8 cellular contexts compared by ENCODE assay signal in the genomic region with DNA sequence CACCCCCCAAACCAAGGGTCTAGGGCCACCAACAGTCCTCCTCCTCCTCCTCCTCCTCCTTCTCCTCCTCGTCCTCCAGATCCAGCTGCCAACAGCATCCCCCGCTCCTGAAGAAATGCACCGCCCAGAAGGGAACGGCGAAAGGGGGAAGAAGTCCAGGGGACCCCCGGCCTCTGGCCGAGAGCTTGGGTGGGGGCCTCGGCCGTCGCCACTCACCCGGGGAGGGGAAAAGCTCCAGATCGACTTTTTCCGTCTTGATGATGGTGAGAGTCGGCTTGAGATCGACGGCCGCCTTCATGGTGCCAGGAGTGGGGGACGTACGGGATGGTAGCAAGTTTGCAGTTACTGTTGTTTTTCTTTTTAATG.
DNase-seq lines count a peak whose midpoint lies in the region; ATAC-seq and TF ChIP-seq lines count a peak whose summit lies in the region.

No MANE protein-coding gene starts in this region.

- H3K9ac ChIP-seq in HCT116 (ENCODE audit: low read length) (peak overlapping the region; percentile 70), iPS-20b (ENCODE audit: low read depth, low read length) (peak overlapping the region; percentile 58; the same call in 1 of the 2 replicates), stomach smooth muscle (ENCODE audit: low read length in 2 of 2) (peak overlapping the region; percentile 89 to 93)

- H3K4me1 ChIP-seq in ACC112 (ENCODE audit: control insufficient read depth, insufficient read depth, low read length, unreplicated experiment) (peaks cover 48% of the 10 kb centered on the region), HCT116 (ENCODE audit: control insufficient read depth in 1 of 2, insufficient read depth in 2 of 2, low read length in 2 of 2) (peaks cover 5 to 43% of the 10 kb centered on the region in 2 experiments; a peak in 3 of 4 replicates), iPS-20b (ENCODE audit: insufficient read depth, low read length) (peaks cover 18% of the 10 kb centered on the region), stomach smooth muscle (ENCODE audit: control insufficient read depth, insufficient read depth, low read length) (peaks cover 21% of the 10 kb centered on the region)

- H3K9me3 ChIP-seq in HCT116 (ENCODE audit: control insufficient read depth in 1 of 2, insufficient read depth in 1 of 2, low read depth in 1 of 2, low read length in 2 of 2) (no peaks in the 10 kb centered on the region), iPS-20b (ENCODE audit: insufficient read depth, low read depth, low read length) (no peaks in the 10 kb centered on the region), stomach smooth muscle (ENCODE audit: control insufficient read depth in 2 of 2, low read length in 2 of 2) (no peaks in the 10 kb centered on the region)

- RAD21 ChIA-PET in HCT116 (lab: Charles Lee; ENCODE audit: low non-redundant PET in 1 of 2, low total read pairs in 2 of 2, uncharacterized antibody in 2 of 2, unreplicated experiment in 2 of 2) = no interaction called here

- no peak for TF ChIP-seq POLR2A in HCT116 (IDR thresholded peaks at IDR 0.05; ENCODE audit: borderline replicate concordance, extremely low read depth, insufficient read depth, insufficient read length)

- H3K27ac ChIP-seq in ACC112 (ENCODE audit: low read depth, low read length) = peak overlapping the region; percentile 99
- peak overlapping the region; percentile 34; the same call in 1 of the 2 replicates for H3K27ac ChIP-seq in HCT116 (ENCODE audit: low read depth, low read length)
- H3K27ac ChIP-seq in adipose tissue (ENCODE audit: low read depth, low read length) = peak overlapping the region; percentile 71
- H3K27ac ChIP-seq in iPS-20b (ENCODE audit: low read length) = no peak overlapping the region
- peak overlapping the region; percentile 83 for H3K27ac ChIP-seq in stomach smooth muscle (ENCODE audit: low read length)

- no peak for TF ChIP-seq RAD21 in HCT116 (IDR thresholded peaks at IDR 0.05; ENCODE audit: low read depth)

- POLR2A ChIA-PET in HCT116 (lab: Charles Lee) = no interaction called here

- intact Hi-C loops in HCT116 (cut with micrococcal nuclease) = loop anchor here (1.0 to 5.0 kb wide), 3 partner anchors 25 to 311 kb away; no protein-coding TSS in a partner anchor

- H4K20me1 ChIP-seq in HCT116 (ENCODE audit: insufficient read depth) = no peaks in the 10 kb centered on the region

- no peak for TF ChIP-seq CTCF in HCT116 (IDR thresholded peaks at IDR 0.05 in 2 of 3, conservative IDR thresholded peaks at IDR 0.05 in 1 of 3; ENCODE audit: borderline replicate concordance in 1 of 3, insufficient read depth in 1 of 3, low read depth in 2 of 3, low read length in 2 of 3)

- H3K36me3 ChIP-seq in ACC112 (ENCODE audit: insufficient read depth, low read length) = peaks cover 15% of the 10 kb centered on the region; the same call in 1 of the 2 replicates
- H3K36me3 ChIP-seq in HCT116 (ENCODE audit: control insufficient read depth in 1 of 2, insufficient read depth in 2 of 2, low read length in 2 of 2) = no peaks in the 10 kb centered on the region
- no peaks in the 10 kb centered on the region for H3K36me3 ChIP-seq in iPS-20b (ENCODE audit: insufficient read depth, low read depth, low read length)
- H3K36me3 ChIP-seq in stomach smooth muscle (ENCODE audit: control insufficient read depth in 2 of 2, insufficient read depth in 2 of 2, low read length in 2 of 2) = no peaks in the 10 kb centered on the region

- no peaks in the 10 kb centered on the region for H3K27me3 ChIP-seq in ACC112 (ENCODE audit: insufficient read depth, low read length)
- H3K27me3 ChIP-seq in HCT116 (ENCODE audit: insufficient read depth, low read length) = no peaks in the 10 kb centered on the region
- H3K27me3 ChIP-seq in iPS-20b (ENCODE audit: insufficient read depth, low read length) = peaks cover 87% of the 10 kb centered on the region
- H3K27me3 ChIP-seq in stomach smooth muscle (ENCODE audit: control insufficient read depth in 1 of 2, insufficient read depth in 2 of 2, low read length in 2 of 2) = no peaks in the 10 kb centered on the region

- H2AFZ ChIP-seq in ACC112 (ENCODE audit: low read length, unreplicated experiment) (no peak overlapping the region), HCT116 (ENCODE audit: low read depth, low read length, poor library complexity, severe bottlenecking) (no peak overlapping the region)

- BruUV-seq in HCT116 (replicated peaks; lab: Mats Ljungman, UMichigan) = no TSS peak

- peak overlapping the region; percentile 90 for H3K4me2 ChIP-seq in HCT116 (ENCODE audit: low read length)

- WGBS in adipose tissue, 3 donors = 0 to 1% (median 0%) methylated on average over 17 to 19 of the region's 19 CpGs

- no peak for DNase-seq in HCT116 (ENCODE audit: low read depth, low spot score)
- no peak for DNase-seq in NCI-H524 (lab: John Stamatoyannopoulos, UW)
- no peak for DNase-seq in COLO668 (lab: John Stamatoyannopoulos, UW; ENCODE audit: unreplicated experiment)
- DNase-seq in NCI-H524 treated with DMSO at 0.1 percent for 48 hours (lab: John Stamatoyannopoulos, UW) = no peak

- no peaks in the 10 kb centered on the region for H3K9me2 ChIP-seq in HCT116 (ENCODE audit: insufficient read depth)

- H3K4me3 ChIP-seq in ACC112 (ENCODE audit: low read depth, low read length) = peak overlapping the region; percentile 90
- peak overlapping the region; percentile 58 to 65 for H3K4me3 ChIP-seq in HCT116 (replicated peaks in 1 of 2; ENCODE audit: low read depth in 1 of 2, low read length in 2 of 2)
- peak overlapping the region; percentile 77 for H3K4me3 ChIP-seq in iPS-20b (ENCODE audit: low read length)
- peak overlapping the region; percentile 79 to 85 for H3K4me3 ChIP-seq in stomach smooth muscle (ENCODE audit: low read length in 2 of 2)

- H3K79me2 ChIP-seq in ACC112 (ENCODE audit: control insufficient read depth, insufficient read depth, low read length, unreplicated experiment) = peaks cover 68% of the 10 kb centered on the region
- peaks cover 5% of the 10 kb centered on the region; the same call in 1 of the 2 replicates for H3K79me2 ChIP-seq in HCT116 (ENCODE audit: insufficient read depth, low read length)

- peak; percentile 6 for ATAC-seq in HCT116

- CTCF ChIA-PET in HCT116 (lab: Charles Lee) = no interaction called here

TF ChIP-seq in HCT116, 20 proteins besides CTCF, POLR2A, EP300 and RAD21:
- no peak for TF ChIP-seq EZH2 (IDR thresholded peaks at IDR 0.05)
